In the genomic region with DNA sequence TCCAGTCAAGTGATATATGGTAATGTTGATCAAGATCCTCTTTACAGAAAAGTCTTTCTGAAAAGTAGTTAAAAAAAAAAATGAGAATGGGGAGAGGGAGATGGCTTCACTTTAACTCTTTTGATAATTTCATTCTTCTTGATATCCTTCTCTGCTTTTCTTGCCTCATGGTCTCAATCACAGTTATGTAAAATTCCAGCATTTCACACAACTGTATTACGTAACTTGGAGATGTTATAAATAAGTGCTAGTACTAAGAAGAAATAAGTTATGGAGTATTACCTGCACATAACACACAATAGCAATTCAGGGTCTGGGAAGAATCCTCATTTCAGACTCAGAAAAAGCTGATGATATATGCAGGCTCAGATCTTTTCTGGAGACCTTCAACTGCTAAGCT, we compare ENCODE assay signal across 23 cellular contexts.
"Had no signal": no experiment of that assay in that cellular context is flagged by ENCODE, and none has a peak within 500 bp of the region (broad histone marks: within the 10 kb centered on the region; RNA-seq: fewer than 3 reads in every experiment).

No MANE protein-coding gene starts in this region.

- ATAC-seq: activated CD8-positive, alpha-beta memory T cell treated with anti-CD3 and anti-CD28 coated beads, Interleukin-2, amount 10 ng/mL, durations not matched to agents 7 days and 5 days; activated naive CD4-positive, alpha-beta T cell treated with anti-CD3 and anti-CD28 coated beads, Interleukin-2, amount 50 U/mL, for 72 hours; activated naive CD8-positive, alpha-beta T cell treated with anti-CD3 and anti-CD28 coated beads, Interleukin-2, amount 50 U/mL, for 24 hours; K562; T-helper 17 cell had no signal

- H3K4me3 ChIP-seq: K562 had no signal

- FAIRE-seq: K562, TTC549 had no signal

- DNase-seq: activated B cell treated with CpG ODN at 0.5 μM for 24 hours; activated CD4-positive, alpha-beta T cell treated with anti-CD3 and anti-CD28 coated beads for 1 hour; activated CD4-positive, alpha-beta T cell treated with anti-CD3 and anti-CD28 coated beads, Interleukin-2, amount 10 ng/mL, durations not matched to agents 24 days and 14 days; activated CD4-positive, alpha-beta T cell treated with anti-CD3 and anti-CD28 coated beads, Interleukin-2, amount 50 U/mL, for 48 hours; activated CD8-positive, alpha-beta memory T cell treated with anti-CD3 and anti-CD28 coated beads, Interleukin-2, amount 10 ng/mL, durations not matched to agents 7 days and 5 days; activated effector memory CD4-positive, alpha-beta T cell treated with anti-CD3 and anti-CD28 coated beads, Interleukin-2, amount 50 U/mL, for 16 hours; activated naive CD4-positive, alpha-beta T cell treated with Interleukin-2 at 50 U/mL for 16 hours; activated naive CD8-positive, alpha-beta T cell treated with anti-CD3 and anti-CD28 coated beads, Interleukin-2, amount 50 U/mL, for 24 hours; activated T-cell treated with anti-CD3 and anti-CD28 coated beads, Interleukin-2, amount 50 U/mL, for 24 hours; Kasumi-1; NCI-H1105 treated with DMSO at 0.1 percent for 48 hours; NCI-H146; NCI-H1930; NCI-H2171 treated with DMSO at 0.1 percent for 48 hours; NCI-H226; NCI-H526; NCI-H82; SIG-M5; T-helper 17 cell; T-helper 9 cell had no signal
